ENCODE assay signal across 10 cellular contexts in genomic region chr11:102530558-102530957, GRCh38. TPM values are rescaled to one million over a fixed set of nuclear protein-coding genes. Genes with fewer than 3 reads are reported as not detected.
A peak's percentile ranks its signal among the peaks of the same experiment; 100 is the strongest.
DNase-seq lines count a peak whose midpoint lies in the region; ATAC-seq, FAIRE-seq and TF ChIP-seq lines count a peak whose summit lies in the region.
"Had no signal": no experiment of that assay in that cellular context is flagged by ENCODE, and none has a peak within 500 bp of the region (broad histone marks: within the 10 kb centered on the region; RNA-seq: fewer than 3 reads in every experiment).

Gene MMP7 (minus strand): TSS chr11:102530747. CDS start chr11:102530700, 47 bp downstream.

- RAD21 ChIA-PET in GM12878 (lab: Charles Lee; ENCODE audit: unreplicated experiment), result interaction anchor here (0.7 to 7.5 kb wide), 8 partner anchors 15 to 237 kb away, joined by 3 to 58 read pairs (median 3); no protein-coding TSS in a partner anchor

- POLR2A ChIA-PET in GM12878 (lab: Charles Lee), result interaction anchor here (1.0 to 2.9 kb wide), 3 partner anchors 21 to 81 kb away, joined by 3 to 9 read pairs (median 4); no protein-coding TSS in a partner anchor

- no peaks in the 10 kb centered on the region for H3K36me3 Mint-ChIP-seq in glutamatergic neuron (ENCODE audit: unreplicated experiment)

- no peak within 1 kb of the TSS for H4K91ac ChIP-seq in mesenchymal stem cell (ENCODE audit: low read length)

- no TSS peak for BruUV-seq in GM12878 (replicated peaks; lab: Mats Ljungman, UMichigan)

- TF ChIP-seq CTCF in GM12878 (IDR thresholded peaks at IDR 0.05 in 2 of 3, conservative IDR thresholded peaks at IDR 0.05 in 1 of 3; ENCODE audit: control insufficient read depth in 2 of 3, extremely low read depth in 1 of 3, insufficient read depth in 1 of 3, low read depth in 3 of 3, low read length in 3 of 3), result no peak
- TF ChIP-seq CTCF in glutamatergic neuron (IDR thresholded peaks at IDR 0.05; ENCODE audit: partially characterized antibody, unreplicated experiment), result no peak
- no peak for TF ChIP-seq CTCF in tibial nerve (IDR thresholded peaks at IDR 0.05)

- H3K9me3 Mint-ChIP-seq in glutamatergic neuron (ENCODE audit: unreplicated experiment), result no peaks in the 10 kb centered on the region

- no peak within 1 kb of the TSS for H2AK5ac ChIP-seq in mesenchymal stem cell (ENCODE audit: low read length, severe bottlenecking)

- H4K8ac ChIP-seq in mesenchymal stem cell (ENCODE audit: low read length), result no peak within 1 kb of the TSS

- H3K4ac ChIP-seq in mesenchymal stem cell (ENCODE audit: low read depth in 1 of 2, low read length in 2 of 2), result no peak within 1 kb of the TSS

- SMC1A ChIA-PET in GM12878 (lab: Charles Lee; ENCODE audit: uncharacterized antibody, unreplicated experiment), result interaction anchor here (0.8 to 3.9 kb wide), 12 partner anchors 9 to 83 kb away, joined by 3 to 18 read pairs (median 4); no protein-coding TSS in a partner anchor

- no peak for TF ChIP-seq RAD21 in GM12878 (IDR thresholded peaks at IDR 0.05; ENCODE audit: insufficient read depth, low read depth, low read length)

- no peak for TF ChIP-seq POLR2A in GM12878 (IDR thresholded peaks at IDR 0.05; ENCODE audit: low read depth, low read length)
- no peak for TF ChIP-seq POLR2A in tibial nerve (IDR thresholded peaks at IDR 0.05)

- H3K27ac ChIP-seq in GM12878 (ENCODE audit: control insufficient read depth, insufficient read depth) (no peak within 1 kb of the TSS), mesenchymal stem cell (ENCODE audit: low read length, poor library complexity, severe bottlenecking) (peak within 1 kb of the TSS; percentile 33), tibial nerve (no peak within 1 kb of the TSS)
- H3K27ac ChIP-seq: gastrocnemius medialis had no signal

- no peak within 1 kb of the TSS for H2BK120ac ChIP-seq in mesenchymal stem cell (ENCODE audit: low read depth, low read length)

- no peak within 1 kb of the TSS for H3K9ac ChIP-seq in GM12878 (ENCODE audit: control insufficient read depth, insufficient read depth, low read length)
- no peak within 1 kb of the TSS for H3K9ac ChIP-seq in mesenchymal stem cell (ENCODE audit: low read length)

- in situ Hi-C loops in GM12878 (cut with MboI), result no loop called here

- H3K4me3 ChIP-seq in GM12878 (no peak within 1 kb of the TSS), mesenchymal stem cell (ENCODE audit: insufficient read depth in 1 of 2, low read depth in 1 of 2, low read length in 2 of 2) (no peak within 1 kb of the TSS), tibial nerve (no peak within 1 kb of the TSS)
- H3K4me3 ChIP-seq: gastrocnemius medialis had no signal

- H3K79me2 ChIP-seq in GM12878 (ENCODE audit: control insufficient read depth, insufficient read depth, low read length), result no peaks in the 10 kb centered on the region

- H2AFZ ChIP-seq in GM12878 (ENCODE audit: control insufficient read depth, low read depth, low read length), result no peak within 1 kb of the TSS
- peak within 1 kb of the TSS; percentile 0 for H2AFZ ChIP-seq in mesenchymal stem cell (ENCODE audit: low read depth, low read length)

- H4K20me1 ChIP-seq in GM12878 (ENCODE audit: control insufficient read depth, insufficient read depth), result no peaks in the 10 kb centered on the region

- H3K18ac ChIP-seq in mesenchymal stem cell (ENCODE audit: low read depth in 1 of 2, low read length in 2 of 2), result peak within 1 kb of the TSS in 1 of 2 experiments; percentile 28

- FAIRE-seq in GM12878 (lab: Jason Lieb, UNC), result no peak

- no peak within 1 kb of the TSS for H2BK12ac ChIP-seq in mesenchymal stem cell (ENCODE audit: low read length in 2 of 2)

- no peak within 1 kb of the TSS for H2BK5ac ChIP-seq in mesenchymal stem cell (ENCODE audit: low read depth, low read length, poor library complexity, severe bottlenecking)

- H3K79me1 ChIP-seq in mesenchymal stem cell (replicated peaks; ENCODE audit: low read length, poor library complexity, severe bottlenecking), result no peaks in the 10 kb centered on the region

- 54% methylated on average over 8 of the region's 8 CpGs for WGBS in GM12878 (ENCODE audit: insufficient coverage, insufficient replicate concordance, low lambda C conversion rate, missing lambda C conversion rate)
- 73% methylated on average over 8 of the region's 8 CpGs for WGBS in mesenchymal stem cell
- 39% methylated on average over 8 of the region's 8 CpGs for WGBS in tibial nerve, 2 donors

- H3K4me1 ChIP-seq in GM12878 (ENCODE audit: control insufficient read depth, insufficient read depth, low read length), result no peaks in the 10 kb centered on the region
- peaks cover 4% of the 10 kb centered on the region for H3K4me1 ChIP-seq in mesenchymal stem cell (ENCODE audit: control insufficient read depth, insufficient read depth, low read depth, low read length)
- H3K4me1 ChIP-seq in tibial nerve, result no peaks in the 10 kb centered on the region
- H3K4me1 ChIP-seq: gastrocnemius medialis had no signal

- no peaks in the 10 kb centered on the region for H3K27me3 ChIP-seq in GM12878 (replicated peaks in 1 of 2; ENCODE audit: control insufficient read depth in 2 of 2, insufficient read depth in 2 of 2, low read length in 1 of 2)
- H3K27me3 ChIP-seq in mesenchymal stem cell (ENCODE audit: control insufficient read depth in 1 of 2, insufficient read depth in 1 of 2, low read length in 2 of 2), result no peaks in the 10 kb centered on the region
- H3K27me3 ChIP-seq in tibial nerve, result no peaks in the 10 kb centered on the region
- H3K27me3 ChIP-seq: gastrocnemius medialis had no signal

- H3K9me3 ChIP-seq in GM12878 (replicated peaks; ENCODE audit: control insufficient read depth, insufficient read depth, low read length) (no peaks in the 10 kb centered on the region), mesenchymal stem cell (ENCODE audit: control insufficient read depth, low read length) (no peaks in the 10 kb centered on the region), tibial nerve (no peaks in the 10 kb centered on the region)
- H3K9me3 ChIP-seq: gastrocnemius medialis had no signal

- TF ChIP-seq EP300 in GM12878 (IDR thresholded peaks at IDR 0.05; ENCODE audit: borderline replicate concordance in 1 of 2, control insufficient read depth in 1 of 2, low read depth in 2 of 2, low read length in 2 of 2) (0 out of 4 replicates have a peak, but pooled peaks of 1 of the 2 experiments have one; percentile 9), tibial nerve (IDR thresholded peaks at IDR 0.05) (no peak)

- no peaks in the 10 kb centered on the region for H3K27me3 Mint-ChIP-seq in glutamatergic neuron (ENCODE audit: unreplicated experiment)

- H3K4me2 ChIP-seq in GM12878 (ENCODE audit: control insufficient read depth, insufficient read depth), result no peak within 1 kb of the TSS
- H3K4me2 ChIP-seq in mesenchymal stem cell (ENCODE audit: low read length, poor library complexity, severe bottlenecking), result peak within 1 kb of the TSS; percentile 5

- H3K36me3 ChIP-seq in GM12878 (ENCODE audit: control insufficient read depth in 2 of 2, insufficient read depth in 2 of 2, low read length in 1 of 2) (no peaks in the 10 kb centered on the region), mesenchymal stem cell (ENCODE audit: control insufficient read depth in 1 of 2, insufficient read depth in 2 of 2, low read depth in 1 of 2, low read length in 2 of 2) (no peaks in the 10 kb centered on the region), tibial nerve (no peaks in the 10 kb centered on the region)
- H3K36me3 ChIP-seq: gastrocnemius medialis had no signal

- CTCF ChIA-PET in GM12878 (lab: Yijun Ruan, JAX), result interaction anchor here (1.0 to 1.4 kb wide), 6 partner anchors 9 to 188 kb away, joined by 4 to 7 read pairs (median 5); no protein-coding TSS in a partner anchor

- no peak within 1 kb of the TSS for H3K23ac ChIP-seq in mesenchymal stem cell (ENCODE audit: low read length in 2 of 2)

- intact Hi-C loops in GM12878 (cut with micrococcal nuclease; ENCODE audit: unreplicated experiment), result no loop called here

- no peak within 1 kb of the TSS for H2BK15ac ChIP-seq in mesenchymal stem cell (ENCODE audit: low read depth, poor library complexity, severe bottlenecking)

- H3K14ac ChIP-seq in mesenchymal stem cell (ENCODE audit: low read length in 2 of 2), result no peak within 1 kb of the TSS

- ATAC-seq in HG03432 (IDR thresholded peaks at IDR 0.05; ENCODE audit: unreplicated experiment) (peak; percentile 37), GM12878 (peak; percentile 71)
- ATAC-seq: gastrocnemius medialis had no signal

- no peak within 1 kb of the TSS for H3K4me3 Mint-ChIP-seq in glutamatergic neuron (ENCODE audit: unreplicated experiment)

- no peak within 1 kb of the TSS for H3K27ac Mint-ChIP-seq in glutamatergic neuron (ENCODE audit: unreplicated experiment)

- DNase-seq in GDM1 (lab: John Stamatoyannopoulos, UW), result peak; percentile 9
- no peak for DNase-seq in GM12878 (ENCODE audit: low read depth, low spot score)
- DNase-seq in mesenchymal stem cell, result peak; percentile 56
- no peak for DNase-seq in NCI-H2081 treated with DMSO at 0.1 percent for 48 hours (lab: John Stamatoyannopoulos, UW)
- no peak for DNase-seq in glutamatergic neuron
- DNase-seq in DMS79 treated with DMSO at 0.1 percent for 48 hours (lab: John Stamatoyannopoulos, UW), result no peak
- DNase-seq in tibial nerve (ENCODE audit: low spot score in 2 of 2), result no peak
- DNase-seq: activated CD4-positive, CD25-positive, alpha-beta regulatory T cell treated with anti-CD3 and anti-CD28 coated beads, Interleukin-2, amount 50 U/mL, for 72 hours; gastrocnemius medialis had no signal

- no peaks in the 10 kb centered on the region for H3K4me1 Mint-ChIP-seq in glutamatergic neuron (ENCODE audit: low read depth, unreplicated experiment)

RNA-seq across cellular contexts. Expression of gene MMP7, which starts in this region (rescaled TPM):
- 4.3 and 5.4 TPM in 2 replicates for total RNA-seq in GM12878 (2013; cell fraction: nucleolus; rRNA removed)
- total RNA-seq in GM12878 (2014; rRNA removed) (0.68 and 1.7 TPM in 2 replicates), GM12878 (2014; rRNA removed; fragmentation: Illumina TruSeq; extraction: Trizol) (1.1 and 1.7 TPM in 2 replicates), GM12878 (2021) (1.0 and 1.2 TPM in 2 replicates), glutamatergic neuron (ENCODE audit: unreplicated experiment) (not detected), tibial nerve (not detected)
- polyA plus RNA-seq in GM12878 (2011; ENCODE audit: low read depth), result 0.80 TPM
- polyA plus RNA-seq in GM12878 (2011; rRNA removed) (18.0 and 19.9 TPM in 2 replicates), GM12878 (2014; fragmentation: Illumina TruSeq; extraction: Trizol) (0.62 and 1.2 TPM in 2 replicates), GM12878 (2014; fragmentation: Nextera tagmentation; extraction: Ambion mirVana) (1 to 10 TPM; 1.6 to 1.7 TPM), GM12878 (2014; rRNA removed) (0.52 and 0.92 TPM in 2 replicates), GM12878 (2016; fragmentation: Nextera tagmentation; extraction: Ambion mirVana) (under 1 TPM; 0.63 to 0.68 TPM)
- polyA plus RNA-seq in GM12878 (2011; cell fraction: cytosol; rRNA removed), result 11.7 and 14.3 TPM in 2 replicates
- polyA plus RNA-seq in GM12878 (2011; cell fraction: nucleus; rRNA removed), result 4.5 and 7.8 TPM in 2 replicates
- polyA plus RNA-seq in GM12878 (2012), result 1.4 TPM in 2 replicates
- polyA minus RNA-seq in GM12878 (2011; rRNA and poly(A)+ RNA removed), result 5.3 and 10.9 TPM in 2 replicates
- polyA minus RNA-seq in GM12878 (2011; cell fraction: cytosol; rRNA and poly(A)+ RNA removed), result 2.5 and 2.7 TPM in 2 replicates
- polyA minus RNA-seq in GM12878 (2011; cell fraction: nucleus; rRNA and poly(A)+ RNA removed), result 0.97 and 1.1 TPM in 2 replicates
- not detected for polyA plus RNA-seq in mesenchymal stem cell (2013, experiment 1 of 2)
- not detected for polyA plus RNA-seq in mesenchymal stem cell (2013, experiment 2 of 2)
- total RNA-seq: gastrocnemius medialis had no signal

Comparison
In these comparisons a context has a peak if more than half of its experiments do, and no peak if none do; other contexts are left out.
1. DNase-seq: peak in GDM1 (single experiment) and mesenchymal stem cell (single experiment); none in GM12878 (single experiment), NCI-H2081 treated with DMSO at 0.1 percent for 48 hours (single experiment), glutamatergic neuron (single experiment), DMS79 treated with DMSO at 0.1 percent for 48 hours (single experiment) and tibial nerve (0 of 2).